Comparison of ENCODE assay signal across 26 cellular contexts in the genomic region with DNA sequence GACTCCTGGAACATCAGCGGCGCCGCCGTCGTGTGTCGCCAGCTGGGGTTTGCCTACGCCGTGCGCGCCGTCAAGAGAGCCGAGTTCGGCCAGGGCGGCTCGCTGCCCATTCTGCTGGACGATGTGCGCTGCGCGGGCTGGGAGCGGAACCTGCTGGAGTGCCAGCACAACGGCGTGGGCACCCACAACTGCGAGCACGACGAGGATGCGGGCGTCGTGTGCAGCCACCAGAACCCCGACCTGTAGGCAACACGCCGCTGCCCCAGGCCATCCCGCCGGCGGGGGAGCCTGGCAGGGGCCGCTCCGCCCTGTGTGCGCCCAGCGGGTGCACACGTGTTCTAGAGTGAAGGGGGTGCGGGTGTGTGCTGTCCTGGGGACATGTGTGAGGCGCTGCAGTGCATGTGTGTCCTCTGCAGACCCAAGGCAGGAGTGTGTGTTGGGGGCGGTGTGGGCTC. TPM values are rescaled to one million over a fixed set of nuclear protein-coding genes. Genes with fewer than 3 reads are reported as not detected.
DNase-seq lines count a peak whose midpoint lies in the region; ATAC-seq, FAIRE-seq and TF ChIP-seq lines count a peak whose summit lies in the region.
"Had no signal": no experiment of that assay in that cellular context is flagged by ENCODE, and none has a peak within 500 bp of the region (broad histone marks: within the 10 kb centered on the region; RNA-seq: fewer than 3 reads in every experiment).

No MANE protein-coding gene starts in this region.

- H4K20me1 ChIP-seq in HepG2 (ENCODE audit: insufficient read depth, low read length) = no peaks in the 10 kb centered on the region
- H4K20me1 ChIP-seq in endothelial cell of umbilical vein (replicated peaks; ENCODE audit: control insufficient read depth, extremely low read depth, insufficient read depth, low read length) = no peaks in the 10 kb centered on the region
- no peaks in the 10 kb centered on the region for H4K20me1 ChIP-seq in osteoblast (ENCODE audit: insufficient read depth, low read length)

- H2AFZ ChIP-seq in HepG2 (ENCODE audit: low read length) (no peak overlapping the region), endothelial cell of umbilical vein (ENCODE audit: low read depth, low read length) (no peak overlapping the region), osteoblast (ENCODE audit: low read length) (no peak overlapping the region)

- H3K4me3 ChIP-seq in HepG2 (replicated peaks in 1 of 3; ENCODE audit: insufficient read depth in 1 of 3, low read depth in 2 of 3, low read length in 3 of 3) = no peak overlapping the region
- H3K4me3 ChIP-seq in right lobe of liver = no peak overlapping the region
- no peak overlapping the region for H3K4me3 ChIP-seq in endothelial cell of umbilical vein (replicated peaks in 1 of 3; ENCODE audit: insufficient read depth in 1 of 3, low read depth in 1 of 3, low read length in 3 of 3)
- H3K4me3 ChIP-seq in osteoblast (ENCODE audit: insufficient read depth, low read length) = no peak overlapping the region
- H3K4me3 ChIP-seq in transverse colon = no peak overlapping the region
- H3K4me3 ChIP-seq: K562 had no signal

- BruUV-seq in HepG2 (replicated peaks; lab: Mats Ljungman, UMichigan) = no TSS peak
- no TSS peak for BruUV-seq in endothelial cell of umbilical vein (replicated peaks; lab: Mats Ljungman, UMichigan)

- no peaks in the 10 kb centered on the region for H3K36me3 ChIP-seq in HepG2 (replicated peaks in 1 of 2; ENCODE audit: control insufficient read depth in 1 of 2, insufficient read depth in 2 of 2, low read length in 2 of 2)
- no peaks in the 10 kb centered on the region for H3K36me3 ChIP-seq in right lobe of liver
- no peaks in the 10 kb centered on the region for H3K36me3 ChIP-seq in endothelial cell of umbilical vein (ENCODE audit: control insufficient read depth in 2 of 2, extremely low read depth in 1 of 2, insufficient read depth in 2 of 2, low read length in 2 of 2)
- H3K36me3 ChIP-seq in osteoblast (ENCODE audit: insufficient read depth, low read length) = no peaks in the 10 kb centered on the region
- H3K36me3 ChIP-seq in transverse colon = no peaks in the 10 kb centered on the region

- no peaks in the 10 kb centered on the region for H3K27me3 Mint-ChIP-seq in glutamatergic neuron (ENCODE audit: unreplicated experiment)

- H3K4me1 Mint-ChIP-seq in glutamatergic neuron (ENCODE audit: low read depth, unreplicated experiment) = no peaks in the 10 kb centered on the region

- H3K4me1 ChIP-seq in HepG2 (ENCODE audit: insufficient read depth, low read length) (peaks cover 26% of the 10 kb centered on the region), right lobe of liver (peaks cover 0 to 11% (median 5%) of the 10 kb centered on the region in 4 donors), endothelial cell of umbilical vein (ENCODE audit: control insufficient read depth, extremely low read depth, insufficient read depth, low read length) (no peaks in the 10 kb centered on the region), osteoblast (ENCODE audit: insufficient read depth, low read length) (peaks cover 30% of the 10 kb centered on the region), transverse colon (peaks cover 0 to 13% (median 4%) of the 10 kb centered on the region in 4 donors)

- H3K9me3 ChIP-seq in HepG2 (ENCODE audit: low read length) = peaks cover 8% of the 10 kb centered on the region; the same call in 1 of the 2 replicates
- H3K9me3 ChIP-seq in right lobe of liver = no peaks in the 10 kb centered on the region
- H3K9me3 ChIP-seq in endothelial cell of umbilical vein (replicated peaks; ENCODE audit: control insufficient read depth, insufficient read depth, low read length) = no peaks in the 10 kb centered on the region
- H3K9me3 ChIP-seq in osteoblast (ENCODE audit: low read depth, low read length) = peaks cover 6% of the 10 kb centered on the region
- H3K9me3 ChIP-seq in transverse colon = no peaks in the 10 kb centered on the region

- TF ChIP-seq EP300 in HepG2 (IDR thresholded peaks at IDR 0.05; ENCODE audit: low read depth in 2 of 2, low read length in 2 of 2) (no peak), HepG2 (CRISPR knock-in tag; IDR thresholded peaks at IDR 0.05; ENCODE audit: borderline replicate concordance) (no peak), transverse colon (IDR thresholded peaks at IDR 0.05; ENCODE audit: low read depth) (no peak)

- H3K9me3 Mint-ChIP-seq in glutamatergic neuron (ENCODE audit: unreplicated experiment) = peaks cover 4% of the 10 kb centered on the region

- no peak overlapping the region for H3K27ac Mint-ChIP-seq in glutamatergic neuron (ENCODE audit: unreplicated experiment)

- TF ChIP-seq RAD21 in HepG2 (CRISPR knock-in tag; IDR thresholded peaks at IDR 0.05) = no peak

- dilution Hi-C loops in endothelial cell of umbilical vein (cut with MboI; ENCODE audit: extremely low pct_ligation_motif_present, low sequenced_read_pairs) = no loop called here

- H3K4me3 Mint-ChIP-seq in glutamatergic neuron (ENCODE audit: unreplicated experiment) = no peak overlapping the region

- TF ChIP-seq CTCF in HepG2 (CRISPR knock-in tag; IDR thresholded peaks at IDR 0.05) = no peak
- no peak for TF ChIP-seq CTCF in right lobe of liver (IDR thresholded peaks at IDR 0.05)
- no peak for TF ChIP-seq CTCF in endothelial cell of umbilical vein (IDR thresholded peaks at IDR 0.05; ENCODE audit: extremely low read depth in 1 of 2, insufficient read depth in 1 of 2, low read depth in 1 of 2, low read length in 2 of 2)
- TF ChIP-seq CTCF in osteoblast (IDR thresholded peaks at IDR 0.05; ENCODE audit: extremely low read depth, low read depth, low read length) = no peak
- TF ChIP-seq CTCF in transverse colon (IDR thresholded peaks at IDR 0.05) = no peak
- no peak for TF ChIP-seq CTCF in glutamatergic neuron (IDR thresholded peaks at IDR 0.05; ENCODE audit: partially characterized antibody, unreplicated experiment)

- H3K27me3 ChIP-seq in HepG2 (ENCODE audit: control insufficient read depth in 1 of 2, insufficient read depth in 2 of 2, low read length in 2 of 2) (peaks cover 6 to 14% of the 10 kb centered on the region in 2 experiments; a peak in 3 of 5 replicates), right lobe of liver (no peaks in the 10 kb centered on the region), endothelial cell of umbilical vein (ENCODE audit: control insufficient read depth in 2 of 2, insufficient read depth in 2 of 2, low read length in 2 of 2) (peaks cover 10 to 15% of the 10 kb centered on the region in 2 experiments), osteoblast (ENCODE audit: insufficient read depth, low read length) (no peaks in the 10 kb centered on the region), transverse colon (no peaks in the 10 kb centered on the region)

- H3K9ac ChIP-seq in HepG2 (ENCODE audit: insufficient read depth, low read depth, low read length) (no peak overlapping the region), endothelial cell of umbilical vein (replicated peaks; ENCODE audit: extremely low read depth, insufficient read depth, low read length) (no peak overlapping the region)

- TF ChIP-seq POLR2A in HepG2 (IDR thresholded peaks at IDR 0.05; ENCODE audit: insufficient read depth in 1 of 2, low read depth in 2 of 2, low read length in 2 of 2) (no peak), right lobe of liver (IDR thresholded peaks at IDR 0.05) (no peak), endothelial cell of umbilical vein (IDR thresholded peaks at IDR 0.05; ENCODE audit: low read depth, low read length) (no peak), transverse colon (IDR thresholded peaks at IDR 0.05) (no peak)

- POLR2A ChIA-PET in HepG2 (lab: Yijun Ruan, JAX) (no interaction called here), endothelial cell of umbilical vein (lab: Charles Lee) (no interaction called here)

- ATAC-seq in HepG2 = no peak
- no peak for ATAC-seq in right lobe of liver
- no peak for ATAC-seq in GM18861 (IDR thresholded peaks at IDR 0.05; ENCODE audit: unreplicated experiment)
- ATAC-seq: K562 had no signal

- no peaks in the 10 kb centered on the region for H3K9me1 ChIP-seq in endothelial cell of umbilical vein (replicated peaks; ENCODE audit: control insufficient read depth, extremely low read depth, insufficient read depth, low read length)

- WGBS in HepG2 (ENCODE audit: low lambda C conversion rate) = 88% methylated on average over 36 of the region's 42 CpGs
- no CpG with 5 or more reads among the region's 42 CpGs for WGBS in right lobe of liver (ENCODE audit: insufficient coverage, low coverage, low lambda C conversion rate, missing lambda C conversion rate)
- WGBS in transverse colon (ENCODE audit: low coverage in 1 of 2), 2 donors = 91% methylated on average over 42 of the region's 42 CpGs; no CpG with 5 or more reads in 1 of the 2 donors

- intact Hi-C loops in HepG2 (cut with micrococcal nuclease; ENCODE audit: unreplicated experiment) = no loop called here
- intact Hi-C loops in right lobe of liver (cut with DNase I) = no loop called here
- intact Hi-C loops in endothelial cell of umbilical vein (cut with micrococcal nuclease) = no loop called here
- intact Hi-C loops in transverse colon (cut with DNase I; ENCODE audit: low total_unique reads) = no loop called here

- no peak for DNase-seq in HepG2 (ENCODE audit: low spot score)
- DNase-seq in right lobe of liver = no peak
- no peak for DNase-seq in endothelial cell of umbilical vein (ENCODE audit: low read depth, low spot score)
- DNase-seq in osteoblast (ENCODE audit: insufficient read length, low spot score, missing footprints) = peak; percentile 62
- DNase-seq in activated CD4-positive, alpha-beta T cell treated with anti-CD3 and anti-CD28 coated beads for 1 hour = no peak
- DNase-seq in transverse colon = no peak
- no peak for DNase-seq in glutamatergic neuron
- DNase-seq: Calu3, DND-41, MV-4-11, NCI-H1105 treated with DMSO at 0.1 percent for 48 hours, NCI-H146, NCI-H1930, NCI-H446, NCI-H526, RPMI8226, SHP77 had no signal

- no peak for FAIRE-seq in HepG2 (lab: Jason Lieb, UNC)
- FAIRE-seq in endothelial cell of umbilical vein (lab: Jason Lieb, UNC) = no peak
- FAIRE-seq: GM12892, GM19239, K562 had no signal

- H3K27ac ChIP-seq in HepG2 (ENCODE audit: extremely low read length, insufficient read depth, low read length) (no peak overlapping the region), right lobe of liver (no peak overlapping the region), endothelial cell of umbilical vein (ENCODE audit: insufficient read depth, low read depth, low read length) (no peak overlapping the region), osteoblast (ENCODE audit: low read depth, low read length) (no peak overlapping the region), transverse colon (no peak overlapping the region)

- in situ Hi-C loops in HepG2 (cut with HindIII; ENCODE audit: extremely low pct_ligation_motif_present, low pct_unique_long_range_greater_than_20kb) = no loop called here
- in situ Hi-C loops in transverse colon (cut with MboI; ENCODE audit: low pct_ligation_motif_present in 1 of 4, low pct_unique_long_range_greater_than_20kb in 1 of 4, low sequenced_read_pairs in 3 of 4) = no loop called here

- H3K79me2 ChIP-seq in HepG2 (ENCODE audit: insufficient read depth, low read length) (no peaks in the 10 kb centered on the region), endothelial cell of umbilical vein (ENCODE audit: control insufficient read depth, insufficient read depth, low read length) (no peaks in the 10 kb centered on the region), osteoblast (ENCODE audit: insufficient read depth, low read length) (no peaks in the 10 kb centered on the region)

- H3K4me2 ChIP-seq in HepG2 (ENCODE audit: low read depth, low read length) = no peak overlapping the region
- H3K4me2 ChIP-seq in endothelial cell of umbilical vein (ENCODE audit: insufficient read depth, low read length) = no peak overlapping the region
- no peak overlapping the region for H3K4me2 ChIP-seq in osteoblast (ENCODE audit: insufficient read depth, low read length)

- no peaks in the 10 kb centered on the region for H3K36me3 Mint-ChIP-seq in glutamatergic neuron (ENCODE audit: unreplicated experiment)

- CTCF ChIA-PET in HepG2 (lab: Yijun Ruan, JAX; ENCODE audit: low intra/inter-chr PET ratio, low total read pairs) (no interaction called here), endothelial cell of umbilical vein (lab: Charles Lee) (no interaction called here)

RNA-seq across cellular contexts. Expression of gene CYP46A1, which starts 8.7 kb away (rescaled TPM):
- total RNA-seq in HepG2 (2016; rRNA removed; fragmentation: Illumina TruSeq; extraction: Trizol) (not detected in 2 replicates), right lobe of liver (1 to 10 TPM in 1 of 6 experiments, under 1 TPM in 4, not detected in 1; 0.06 to 1.6 (median 0.42) TPM), endothelial cell of umbilical vein (0.14 and 0.24 TPM in 2 replicates), osteoblast (0.36 and 0.59 TPM in 2 replicates), transverse colon (under 1 TPM; 0.27 to 0.75 (median 0.52) TPM), glutamatergic neuron (ENCODE audit: unreplicated experiment) (2.1 TPM)
- total RNA-seq in HepG2 (2016; cell fraction: cytosol; rRNA removed; fragmentation: Illumina TruSeq; extraction: Trizol; ENCODE audit: low read depth) = not detected in 2 replicates
- total RNA-seq in HepG2 (2016; cell fraction: insoluble cytoplasmic fraction; rRNA removed; fragmentation: Illumina TruSeq; extraction: Trizol) = not detected in 2 replicates
- total RNA-seq in HepG2 (2016; cell fraction: membrane; rRNA removed; fragmentation: Illumina TruSeq; extraction: Trizol) = not detected in 2 replicates
- not detected in 2 replicates for total RNA-seq in HepG2 (2016; cell fraction: nucleus; rRNA removed; fragmentation: Illumina TruSeq; extraction: Trizol)
- polyA plus RNA-seq in HepG2 (2011; rRNA removed) (not detected in 2 replicates), endothelial cell of umbilical vein (0.03 and 0.05 TPM in 2 replicates)
- polyA plus RNA-seq in HepG2 (2011; cell fraction: cytosol; rRNA removed) = not detected in 2 replicates
- 0.06 and 0.12 TPM in 2 replicates for polyA plus RNA-seq in HepG2 (2011; cell fraction: nucleus; rRNA removed)
- not detected in 2 replicates for polyA plus RNA-seq in HepG2 (2012)
- 0.06 TPM in 2 replicates for polyA plus RNA-seq in HepG2 (2016; cell fraction: cytosol; fragmentation: Illumina TruSeq; extraction: Trizol; ENCODE audit: low read depth)
- not detected in 2 replicates for polyA plus RNA-seq in HepG2 (2016; cell fraction: insoluble cytoplasmic fraction; fragmentation: Illumina TruSeq; extraction: Trizol; ENCODE audit: low read depth)
- not detected in 2 replicates for polyA plus RNA-seq in HepG2 (2016; cell fraction: membrane; fragmentation: Illumina TruSeq; extraction: Trizol; ENCODE audit: low read depth)
- 0.11 and 0.14 TPM in 2 replicates for polyA plus RNA-seq in HepG2 (2016; cell fraction: nucleus; fragmentation: Illumina TruSeq; extraction: Trizol; ENCODE audit: insufficient read depth, low read depth)
- polyA minus RNA-seq in HepG2 (2011; rRNA and poly(A)+ RNA removed; ENCODE audit: low replicate concordance) = 0.02 TPM in 1 of 2 replicates, not detected in the other
- not detected in 2 replicates for polyA minus RNA-seq in HepG2 (2011; cell fraction: cytosol; rRNA and poly(A)+ RNA removed)
- polyA minus RNA-seq in HepG2 (2011; cell fraction: nucleus; rRNA and poly(A)+ RNA removed) = under 0.01 and 0.12 TPM in 2 replicates
- 0.03 TPM in 2 replicates for polyA plus RNA-seq in endothelial cell of umbilical vein (2011; cell fraction: cytosol; rRNA removed)
- 0.16 and 0.28 TPM in 2 replicates for polyA plus RNA-seq in endothelial cell of umbilical vein (2011; cell fraction: nucleus; rRNA removed)
- polyA plus RNA-seq in endothelial cell of umbilical vein (2012) = 0.05 TPM in 2 replicates
- not detected in 2 replicates for polyA minus RNA-seq in endothelial cell of umbilical vein
- polyA minus RNA-seq in endothelial cell of umbilical vein (2011; cell fraction: cytosol; rRNA and poly(A)+ RNA removed) = not detected
- polyA minus RNA-seq in endothelial cell of umbilical vein (2011; cell fraction: nucleus; rRNA and poly(A)+ RNA removed) = 0.10 TPM in 1 of 2 replicates, not detected in the other
- total RNA-seq: Calu3, H4, HT-29, K562, SK-MEL-5 had no signal
- polyA plus RNA-seq: K562 had no signal

RNA-seq across cellular contexts. Expression of gene HHIPL1, which starts 30.5 kb away (rescaled TPM):
- total RNA-seq in HepG2 (2016; rRNA removed; fragmentation: Illumina TruSeq; extraction: Trizol) (not detected in 2 replicates), right lobe of liver (1 to 10 TPM in 1 of 6 experiments, under 1 TPM in 5; 0.43 to 1.4 (median 0.66) TPM), endothelial cell of umbilical vein (2.0 and 2.1 TPM in 2 replicates), osteoblast (11.2 and 12.3 TPM in 2 replicates), transverse colon (10 to 100 TPM in 1 of 4 donors, under 1 TPM in 3; 0.40 to 31.0 (median 0.87) TPM), glutamatergic neuron (ENCODE audit: unreplicated experiment) (0.47 TPM)
- not detected in 2 replicates for total RNA-seq in HepG2 (2016; cell fraction: cytosol; rRNA removed; fragmentation: Illumina TruSeq; extraction: Trizol; ENCODE audit: low read depth)
- total RNA-seq in HepG2 (2016; cell fraction: insoluble cytoplasmic fraction; rRNA removed; fragmentation: Illumina TruSeq; extraction: Trizol) = not detected in 2 replicates
- total RNA-seq in HepG2 (2016; cell fraction: membrane; rRNA removed; fragmentation: Illumina TruSeq; extraction: Trizol) = not detected in 2 replicates
- total RNA-seq in HepG2 (2016; cell fraction: nucleus; rRNA removed; fragmentation: Illumina TruSeq; extraction: Trizol) = not detected in 2 replicates
- polyA plus RNA-seq in HepG2 (2011; rRNA removed) (0.01 TPM in 1 of 2 replicates, not detected in the other), endothelial cell of umbilical vein (1.3 TPM in 2 replicates)
- polyA plus RNA-seq in HepG2 (2011; cell fraction: cytosol; rRNA removed) = not detected in 2 replicates
- polyA plus RNA-seq in HepG2 (2011; cell fraction: nucleus; rRNA removed) = not detected in 2 replicates
- polyA plus RNA-seq in HepG2 (2012) = 0.03 TPM in 1 of 2 replicates, not detected in the other
- not detected in 2 replicates for polyA plus RNA-seq in HepG2 (2016; cell fraction: cytosol; fragmentation: Illumina TruSeq; extraction: Trizol; ENCODE audit: low read depth)
- polyA plus RNA-seq in HepG2 (2016; cell fraction: insoluble cytoplasmic fraction; fragmentation: Illumina TruSeq; extraction: Trizol; ENCODE audit: low read depth) = not detected in 2 replicates
- not detected in 2 replicates for polyA plus RNA-seq in HepG2 (2016; cell fraction: membrane; fragmentation: Illumina TruSeq; extraction: Trizol; ENCODE audit: low read depth)
- polyA plus RNA-seq in HepG2 (2016; cell fraction: nucleus; fragmentation: Illumina TruSeq; extraction: Trizol; ENCODE audit: insufficient read depth, low read depth) = not detected in 2 replicates
- polyA minus RNA-seq in HepG2 (2011; rRNA and poly(A)+ RNA removed; ENCODE audit: low replicate concordance) = not detected in 2 replicates
- not detected in 2 replicates for polyA minus RNA-seq in HepG2 (2011; cell fraction: cytosol; rRNA and poly(A)+ RNA removed)
- polyA minus RNA-seq in HepG2 (2011; cell fraction: nucleus; rRNA and poly(A)+ RNA removed) = 0.12 TPM in 1 of 2 replicates, not detected in the other
- 0.63 and 0.96 TPM in 2 replicates for polyA plus RNA-seq in endothelial cell of umbilical vein (2011; cell fraction: cytosol; rRNA removed)
- polyA plus RNA-seq in endothelial cell of umbilical vein (2011; cell fraction: nucleus; rRNA removed) = 0.99 and 1.3 TPM in 2 replicates
- 1.3 and 2.9 TPM in 2 replicates for polyA plus RNA-seq in endothelial cell of umbilical vein (2012)
- polyA minus RNA-seq in endothelial cell of umbilical vein = 0.96 and 1.5 TPM in 2 replicates
- not detected for polyA minus RNA-seq in endothelial cell of umbilical vein (2011; cell fraction: cytosol; rRNA and poly(A)+ RNA removed)
- 1.2 and 2.0 TPM in 2 replicates for polyA minus RNA-seq in endothelial cell of umbilical vein (2011; cell fraction: nucleus; rRNA and poly(A)+ RNA removed)
- total RNA-seq: A172, Calu3, HT-29, K562, MCF 10A had no signal
- polyA plus RNA-seq: K562 had no signal
